ENCODE assay signal across 8 cellular contexts in genomic region chr5:177091232-177091631, GRCh38.
"Had no signal": no experiment of that assay in that cellular context is flagged by ENCODE, and none has a peak within 500 bp of the region (broad histone marks: within the 10 kb centered on the region; RNA-seq: fewer than 3 reads in every experiment).

No MANE protein-coding gene starts in this region.

- ATAC-seq: GM23338, K562 had no signal

- H3K4me2 ChIP-seq: GM23338 had no signal

- FAIRE-seq: H1, H54, HTR-8/SVneo, K562 had no signal

- DNase-seq: H9, HCEC 1CT, KG1 had no signal

- H2AFZ ChIP-seq: GM23338 had no signal

- H3K9me3 Mint-ChIP-seq: GM23338, H9 had no signal

- H3K4me3 ChIP-seq: GM23338, K562 had no signal

- H3K4me3 Mint-ChIP-seq: GM23338, H9 had no signal
